8 cellular contexts compared by ENCODE assay signal in the genomic region with DNA sequence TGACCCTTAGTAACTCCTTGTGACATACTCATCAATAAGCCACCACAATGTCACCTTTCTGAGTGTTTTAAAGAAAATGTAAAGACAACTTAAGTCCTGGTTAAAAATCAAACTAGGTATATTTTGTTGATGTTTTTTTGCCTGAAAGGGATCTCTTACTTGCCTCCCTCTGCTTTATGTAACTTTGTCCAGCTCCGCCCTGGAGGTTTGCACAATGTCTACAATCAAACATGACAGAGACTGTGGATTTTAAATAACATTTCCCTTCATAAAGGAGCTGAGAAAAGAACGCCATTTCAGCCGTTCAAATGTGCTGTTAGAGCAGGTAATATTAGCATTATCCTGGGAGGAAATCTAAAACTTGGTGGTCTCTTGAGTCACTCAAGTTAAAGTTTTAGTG.
"Had no signal": no experiment of that assay in that cellular context is flagged by ENCODE, and none has a peak within 500 bp of the region (broad histone marks: within the 10 kb centered on the region; RNA-seq: fewer than 3 reads in every experiment).

No MANE protein-coding gene starts in this region.

- H3K27ac Mint-ChIP-seq: GM23338, H9 had no signal

- H3K4me1 Mint-ChIP-seq: GM23338 had no signal

- H3K9me3 Mint-ChIP-seq: GM23338, H9 had no signal

- H3K4me2 ChIP-seq: GM23338 had no signal

- H3K4me3 ChIP-seq: GM23338 had no signal

- H2AFZ ChIP-seq: GM23338 had no signal

- ATAC-seq: GM23338 had no signal

- DNase-seq: H9, HCEC 1CT, IMR-90, KBM-7 had no signal

- H3K4me3 Mint-ChIP-seq: GM23338, H9 had no signal

- FAIRE-seq: H1, H54, HTR-8/SVneo had no signal
